In genomic region chr16:5098221-5099159, GRCh38 we compare ENCODE assay signal across 8 cellular contexts. TPM values are rescaled to one million over a fixed set of nuclear protein-coding genes. Genes with fewer than 3 reads are reported as not detected.
DNase-seq lines count a peak whose midpoint lies in the region; ATAC-seq, FAIRE-seq and TF ChIP-seq lines count a peak whose summit lies in the region.
"Not testable (repeated sequence)": the region's sequence is repeated elsewhere in the genome, so short reads cannot be mapped to it uniquely, and the experiment has no call there.

No MANE protein-coding gene starts in this region.

- intact Hi-C loops in HepG2 (cut with micrococcal nuclease; ENCODE audit: unreplicated experiment) = loop anchor here (1.0 to 5.0 kb wide), 2 partner anchors 46 to 141 kb away; partner anchors contain the start of gene SEC14L5

- in situ Hi-C loops in HepG2 (cut with HindIII; ENCODE audit: extremely low pct_ligation_motif_present, low pct_unique_long_range_greater_than_20kb) = not testable (repeated sequence)

- ATAC-seq in activated T-cell treated with anti-CD3 and anti-CD28 coated beads, Interleukin-2, amount 50 U/mL, for 4 hours = not testable (repeated sequence)
- ATAC-seq in HepG2 = peak; percentile 35; the same call in 1 of the 3 replicates

- not testable (repeated sequence) for H3K4me1 ChIP-seq in Peyer's patch; endocrine pancreas (ENCODE audit: control insufficient read depth, insufficient read depth, low read length)
- H3K4me1 ChIP-seq in HepG2 (ENCODE audit: insufficient read depth, low read length) = peaks cover 31% of the 10 kb centered on the region

- H3K4me3 Mint-ChIP-seq in activated T-cell treated with anti-CD3 and anti-CD28 coated beads, Interleukin-2, amount 50 U/mL, for 4 hours = peak overlapping the region; percentile 89

- TF ChIP-seq RAD21 in HepG2 (CRISPR knock-in tag; IDR thresholded peaks at IDR 0.05) = peak; percentile 37; the same call in 1 of the 2 replicates

- H3K4me2 ChIP-seq in HepG2 (ENCODE audit: low read depth, low read length) = peak overlapping the region; percentile 79

- CTCF ChIA-PET in HepG2 (lab: Yijun Ruan, JAX; ENCODE audit: low intra/inter-chr PET ratio, low total read pairs) = not testable (repeated sequence)

- H3K9me3 ChIP-seq in Peyer's patch; endocrine pancreas (ENCODE audit: control insufficient read depth, low read length); HepG2 (ENCODE audit: low read length): not testable (repeated sequence)

- not testable (repeated sequence) for H3K9me3 Mint-ChIP-seq in activated T-cell treated with anti-CD3 and anti-CD28 coated beads, Interleukin-2, amount 50 U/mL, for 4 hours

- not testable (repeated sequence) for TF ChIP-seq EP300 in HepG2 (IDR thresholded peaks at IDR 0.05; ENCODE audit: low read depth in 2 of 2, low read length in 2 of 2); HepG2 (CRISPR knock-in tag; IDR thresholded peaks at IDR 0.05; ENCODE audit: borderline replicate concordance)

- peak overlapping the region; percentile 26 for H3K9ac ChIP-seq in endocrine pancreas (ENCODE audit: control insufficient read depth, insufficient read depth, low read length)
- H3K9ac ChIP-seq in HepG2 (ENCODE audit: insufficient read depth, low read depth, low read length) = peak overlapping the region; percentile 63

- not testable (repeated sequence) for H3K36me3 Mint-ChIP-seq in activated T-cell treated with anti-CD3 and anti-CD28 coated beads, Interleukin-2, amount 50 U/mL, for 4 hours (ENCODE audit: insufficient read depth)

- TSS peak; percentile 56 for BruUV-seq in HepG2 (replicated peaks; lab: Mats Ljungman, UMichigan)

- not testable (repeated sequence) for H3K36me3 ChIP-seq in Peyer's patch; endocrine pancreas (ENCODE audit: control insufficient read depth, insufficient read depth, low read length); HepG2 (replicated peaks in 1 of 2; ENCODE audit: control insufficient read depth in 1 of 2, insufficient read depth in 2 of 2, low read length in 2 of 2)

- H3K79me2 ChIP-seq in HepG2 (ENCODE audit: insufficient read depth, low read length) = not testable (repeated sequence)

- H3K27me3 ChIP-seq in Peyer's patch; endocrine pancreas (ENCODE audit: control insufficient read depth, insufficient read depth, low read length); HepG2 (ENCODE audit: control insufficient read depth in 1 of 2, insufficient read depth in 2 of 2, low read length in 2 of 2): not testable (repeated sequence)

- H3K4me3 ChIP-seq in Peyer's patch = peak overlapping the region; percentile 72 to 99 (median 89)
- not testable (repeated sequence) for H3K4me3 ChIP-seq in endocrine pancreas (ENCODE audit: control insufficient read depth, insufficient read depth, low read length)
- H3K4me3 ChIP-seq in HepG2 (replicated peaks in 1 of 3; ENCODE audit: insufficient read depth in 1 of 3, low read depth in 2 of 3, low read length in 3 of 3) = peak overlapping the region; percentile 68 to 89 (median 84)

- TF ChIP-seq CTCF in 22Rv1 (IDR thresholded peaks at IDR 0.05); Peyer's patch (IDR thresholded peaks at IDR 0.05); HepG2 (CRISPR knock-in tag; IDR thresholded peaks at IDR 0.05): not testable (repeated sequence)

- H3K27ac ChIP-seq in 22Rv1 (peak overlapping the region; percentile 66), Peyer's patch (peak overlapping the region; percentile 74 to 91 (median 83)), HepG2 (ENCODE audit: extremely low read length, insufficient read depth, low read length) (peak overlapping the region; percentile 65)

- POLR2A ChIA-PET in HepG2 (lab: Yijun Ruan, JAX) = interaction anchor here (0.6 to 2.6 kb wide), 19 partner anchors 9 to 482 kb away, joined by 3 to 26 read pairs (median 5); partner anchors contain the start of genes ALG1, ANKS3, DNAAF8 and NAGPA

- H3K4me1 Mint-ChIP-seq in activated T-cell treated with anti-CD3 and anti-CD28 coated beads, Interleukin-2, amount 50 U/mL, for 4 hours (ENCODE audit: low read depth) = peaks cover 23% of the 10 kb centered on the region

- H4K20me1 ChIP-seq in HepG2 (ENCODE audit: insufficient read depth, low read length) = not testable (repeated sequence)

- DNase-seq in GM19238 (ENCODE audit: insufficient read length, low spot score) = peak; percentile 22
- peak; percentile 50 for DNase-seq in HK-2 (ENCODE audit: unreplicated experiment)
- peak; percentile 86 to 98 (median 87) for DNase-seq in Peyer's patch
- DNase-seq in activated T-cell treated with anti-CD3 and anti-CD28 coated beads, Interleukin-2, amount 50 U/mL, for 4 hours = peak; percentile 96
- peak; percentile 78 for DNase-seq in HepG2 (ENCODE audit: low spot score)
- peak; percentile 48 to 62 (median 50) for DNase-seq in stimulated activated CD4-positive, alpha-beta T cell treated with anti-CD3 and anti-CD28 coated beads, Interleukin-12 subunit alpha, Interleukin-12 subunit beta, amount 100 ng/mL, for 48 hours (ENCODE audit: low read depth in 2 of 3, low spot score in 1 of 3)

- under 1% methylated on average over 39 of the region's 67 CpGs for WGBS in HepG2 (ENCODE audit: low lambda C conversion rate)

- TF ChIP-seq POLR2A in Peyer's patch (IDR thresholded peaks at IDR 0.05) = not testable (repeated sequence)
- peak in 1 of 2 experiments; percentile 67; a peak in 2 of 4 replicates for TF ChIP-seq POLR2A in HepG2 (IDR thresholded peaks at IDR 0.05; ENCODE audit: insufficient read depth in 1 of 2, low read depth in 2 of 2, low read length in 2 of 2)

- not testable (repeated sequence) for FAIRE-seq in HepG2 (lab: Jason Lieb, UNC)

- not testable (repeated sequence) for H3K27me3 Mint-ChIP-seq in activated T-cell treated with anti-CD3 and anti-CD28 coated beads, Interleukin-2, amount 50 U/mL, for 4 hours (ENCODE audit: low read depth)

- not testable (repeated sequence) for H2AFZ ChIP-seq in HepG2 (ENCODE audit: low read length)

RNA-seq across cellular contexts. Expression of gene EEF2KMT, which starts 0.9 kb away (rescaled TPM):
- 10 to 100 TPM in 2 of 4 donors, 1 to 10 TPM in 2; 7.4 to 12.3 (median 9.0) TPM for total RNA-seq in Peyer's patch
- total RNA-seq in activated T-cell treated with anti-CD3 and anti-CD28 coated beads, Interleukin-2, amount 50 U/mL, for 4 hours = 10 to 100 TPM; 19.8 to 30.2 (median 27.3) TPM
- total RNA-seq in HepG2 (2016; rRNA removed; fragmentation: Illumina TruSeq; extraction: Trizol) = 26.9 and 33.3 TPM in 2 replicates
- total RNA-seq in HepG2 (2016; cell fraction: cytosol; rRNA removed; fragmentation: Illumina TruSeq; extraction: Trizol; ENCODE audit: low read depth) = 23.3 and 24.2 TPM in 2 replicates
- 26.7 and 30.7 TPM in 2 replicates for total RNA-seq in HepG2 (2016; cell fraction: insoluble cytoplasmic fraction; rRNA removed; fragmentation: Illumina TruSeq; extraction: Trizol)
- total RNA-seq in HepG2 (2016; cell fraction: membrane; rRNA removed; fragmentation: Illumina TruSeq; extraction: Trizol) = 31.8 and 38.4 TPM in 2 replicates
- 15.9 and 16.1 TPM in 2 replicates for total RNA-seq in HepG2 (2016; cell fraction: nucleus; rRNA removed; fragmentation: Illumina TruSeq; extraction: Trizol)
- polyA plus RNA-seq in HepG2 (2011; rRNA removed) = 10.7 and 16.4 TPM in 2 replicates
- polyA plus RNA-seq in HepG2 (2011; cell fraction: cytosol; rRNA removed) = 8.7 and 11.7 TPM in 2 replicates
- polyA plus RNA-seq in HepG2 (2011; cell fraction: nucleus; rRNA removed) = 16.8 and 18.0 TPM in 2 replicates
- 14.7 and 16.8 TPM in 2 replicates for polyA plus RNA-seq in HepG2 (2012)
- 29.8 and 33.9 TPM in 2 replicates for polyA plus RNA-seq in HepG2 (2016; cell fraction: cytosol; fragmentation: Illumina TruSeq; extraction: Trizol; ENCODE audit: low read depth)
- polyA plus RNA-seq in HepG2 (2016; cell fraction: insoluble cytoplasmic fraction; fragmentation: Illumina TruSeq; extraction: Trizol; ENCODE audit: low read depth) = 34.1 and 37.4 TPM in 2 replicates
- polyA plus RNA-seq in HepG2 (2016; cell fraction: membrane; fragmentation: Illumina TruSeq; extraction: Trizol; ENCODE audit: low read depth) = 33.8 and 34.3 TPM in 2 replicates
- polyA plus RNA-seq in HepG2 (2016; cell fraction: nucleus; fragmentation: Illumina TruSeq; extraction: Trizol; ENCODE audit: insufficient read depth, low read depth) = 21.5 and 26.9 TPM in 2 replicates
- 20.0 and 23.0 TPM in 2 replicates for polyA minus RNA-seq in HepG2 (2011; rRNA and poly(A)+ RNA removed; ENCODE audit: low replicate concordance)
- 6.0 and 6.5 TPM in 2 replicates for polyA minus RNA-seq in HepG2 (2011; cell fraction: cytosol; rRNA and poly(A)+ RNA removed)
- 10.3 and 11.7 TPM in 2 replicates for polyA minus RNA-seq in HepG2 (2011; cell fraction: nucleus; rRNA and poly(A)+ RNA removed)

RNA-seq across cellular contexts. Expression of gene ALG1, which starts 26.8 kb away (rescaled TPM):
- total RNA-seq in Peyer's patch (10 to 100 TPM; 17.8 to 33.9 (median 23.4) TPM), HepG2 (2016; rRNA removed; fragmentation: Illumina TruSeq; extraction: Trizol) (39.6 and 75.6 TPM in 2 replicates)
- total RNA-seq in activated T-cell treated with anti-CD3 and anti-CD28 coated beads, Interleukin-2, amount 50 U/mL, for 4 hours = 10 to 100 TPM; 51.7 to 59.1 (median 54.9) TPM
- 7.6 and 8.9 TPM in 2 replicates for total RNA-seq in HepG2 (2016; cell fraction: cytosol; rRNA removed; fragmentation: Illumina TruSeq; extraction: Trizol; ENCODE audit: low read depth)
- total RNA-seq in HepG2 (2016; cell fraction: insoluble cytoplasmic fraction; rRNA removed; fragmentation: Illumina TruSeq; extraction: Trizol) = 38.5 and 76.0 TPM in 2 replicates
- 14.3 and 16.3 TPM in 2 replicates for total RNA-seq in HepG2 (2016; cell fraction: membrane; rRNA removed; fragmentation: Illumina TruSeq; extraction: Trizol)
- 78.0 and 84.8 TPM in 2 replicates for total RNA-seq in HepG2 (2016; cell fraction: nucleus; rRNA removed; fragmentation: Illumina TruSeq; extraction: Trizol)
- polyA plus RNA-seq in HepG2 (2011; rRNA removed) = 43.3 and 51.5 TPM in 2 replicates
- polyA plus RNA-seq in HepG2 (2011; cell fraction: cytosol; rRNA removed) = 46.0 and 52.0 TPM in 2 replicates
- 37.8 and 40.2 TPM in 2 replicates for polyA plus RNA-seq in HepG2 (2011; cell fraction: nucleus; rRNA removed)
- polyA plus RNA-seq in HepG2 (2012) = 25.7 and 31.5 TPM in 2 replicates
- polyA plus RNA-seq in HepG2 (2016; cell fraction: cytosol; fragmentation: Illumina TruSeq; extraction: Trizol; ENCODE audit: low read depth) = 6.3 and 6.5 TPM in 2 replicates
- 36.3 and 37.9 TPM in 2 replicates for polyA plus RNA-seq in HepG2 (2016; cell fraction: insoluble cytoplasmic fraction; fragmentation: Illumina TruSeq; extraction: Trizol; ENCODE audit: low read depth)
- polyA plus RNA-seq in HepG2 (2016; cell fraction: membrane; fragmentation: Illumina TruSeq; extraction: Trizol; ENCODE audit: low read depth) = 10.1 and 11.8 TPM in 2 replicates
- polyA plus RNA-seq in HepG2 (2016; cell fraction: nucleus; fragmentation: Illumina TruSeq; extraction: Trizol; ENCODE audit: insufficient read depth, low read depth) = 104 and 109 TPM in 2 replicates
- polyA minus RNA-seq in HepG2 (2011; rRNA and poly(A)+ RNA removed; ENCODE audit: low replicate concordance) = 135 and 161 TPM in 2 replicates
- 28.6 and 36.3 TPM in 2 replicates for polyA minus RNA-seq in HepG2 (2011; cell fraction: cytosol; rRNA and poly(A)+ RNA removed)
- 50.0 and 65.8 TPM in 2 replicates for polyA minus RNA-seq in HepG2 (2011; cell fraction: nucleus; rRNA and poly(A)+ RNA removed)

RNA-seq across cellular contexts. Expression of gene C16orf89, which starts 32.7 kb away (rescaled TPM):
- total RNA-seq in Peyer's patch = 1 to 10 TPM in 1 of 4 donors, under 1 TPM in 1, not detected in 2; 0.80 to 1.4 TPM
- not detected for total RNA-seq in activated T-cell treated with anti-CD3 and anti-CD28 coated beads, Interleukin-2, amount 50 U/mL, for 4 hours
- total RNA-seq in HepG2 (2016; rRNA removed; fragmentation: Illumina TruSeq; extraction: Trizol) = 0.97 and 1.9 TPM in 2 replicates
- 0.61 and 0.79 TPM in 2 replicates for total RNA-seq in HepG2 (2016; cell fraction: cytosol; rRNA removed; fragmentation: Illumina TruSeq; extraction: Trizol; ENCODE audit: low read depth)
- 0.45 and 1.1 TPM in 2 replicates for total RNA-seq in HepG2 (2016; cell fraction: insoluble cytoplasmic fraction; rRNA removed; fragmentation: Illumina TruSeq; extraction: Trizol)
- 0.76 and 1.0 TPM in 2 replicates for total RNA-seq in HepG2 (2016; cell fraction: membrane; rRNA removed; fragmentation: Illumina TruSeq; extraction: Trizol)
- 0.72 and 0.78 TPM in 2 replicates for total RNA-seq in HepG2 (2016; cell fraction: nucleus; rRNA removed; fragmentation: Illumina TruSeq; extraction: Trizol)
- polyA plus RNA-seq in HepG2 (2011; rRNA removed) = 2.8 and 3.4 TPM in 2 replicates
- 2.8 TPM in 2 replicates for polyA plus RNA-seq in HepG2 (2011; cell fraction: cytosol; rRNA removed)
- polyA plus RNA-seq in HepG2 (2011; cell fraction: nucleus; rRNA removed) = 1.3 and 1.4 TPM in 2 replicates
- polyA plus RNA-seq in HepG2 (2012) = 1.7 and 2.7 TPM in 2 replicates
- polyA plus RNA-seq in HepG2 (2016; cell fraction: cytosol; fragmentation: Illumina TruSeq; extraction: Trizol; ENCODE audit: low read depth) = 0.58 and 0.68 TPM in 2 replicates
- 0.85 and 1.2 TPM in 2 replicates for polyA plus RNA-seq in HepG2 (2016; cell fraction: insoluble cytoplasmic fraction; fragmentation: Illumina TruSeq; extraction: Trizol; ENCODE audit: low read depth)
- polyA plus RNA-seq in HepG2 (2016; cell fraction: membrane; fragmentation: Illumina TruSeq; extraction: Trizol; ENCODE audit: low read depth) = 0.71 and 0.81 TPM in 2 replicates
- polyA plus RNA-seq in HepG2 (2016; cell fraction: nucleus; fragmentation: Illumina TruSeq; extraction: Trizol; ENCODE audit: insufficient read depth, low read depth) = 1.4 and 2.1 TPM in 2 replicates
- polyA minus RNA-seq in HepG2 (2011; rRNA and poly(A)+ RNA removed; ENCODE audit: low replicate concordance) = 1.0 TPM in 1 of 2 replicates, not detected in the other
- polyA minus RNA-seq in HepG2 (2011; cell fraction: cytosol; rRNA and poly(A)+ RNA removed) = 0.89 and 1.1 TPM in 2 replicates
- polyA minus RNA-seq in HepG2 (2011; cell fraction: nucleus; rRNA and poly(A)+ RNA removed) = 0.50 and 0.90 TPM in 2 replicates

Comparison
In these comparisons a context has a peak if more than half of its experiments do, and no peak if none do; other contexts are left out.
1. DNase-seq: peak in every context shown above with its lines; median percentile 96 in activated T-cell treated with anti-CD3 and anti-CD28 coated beads, Interleukin-2, amount 50 U/mL, for 4 hours; 87 in Peyer's patch; 78 in HepG2; 50 in HK-2; 50 in stimulated activated CD4-positive, alpha-beta T cell treated with anti-CD3 and anti-CD28 coated beads, Interleukin-12 subunit alpha, Interleukin-12 subunit beta, amount 100 ng/mL, for 48 hours; 22 in GM19238.